15 cellular contexts compared by ENCODE assay signal in genomic region chr6:139577124-139577800, GRCh38.
DNase-seq lines count a peak whose midpoint lies in the region; ATAC-seq and TF ChIP-seq lines count a peak whose summit lies in the region.
"Had no signal": no experiment of that assay in that cellular context is flagged by ENCODE, and none has a peak within 500 bp of the region (broad histone marks: within the 10 kb centered on the region; RNA-seq: fewer than 3 reads in every experiment).

No MANE protein-coding gene starts in this region.

- no peaks in the 10 kb centered on the region; the same call in 1 of the 2 replicates for H3K27me3 Mint-ChIP-seq in HFFc6 (ENCODE audit: insufficient read depth)
- H3K27me3 Mint-ChIP-seq in stimulated activated naive B cell treated with anti-CD40 and anti-IgM and Interleukin-4, amounts not matched to agents 10 μg/mL and 1 μg/mL and 100 μg/mL, for 72 hours, result no peaks in the 10 kb centered on the region

- H3K27ac ChIP-seq in aorta (ENCODE audit: low read depth in 1 of 2, low read length in 2 of 2), result no peak overlapping the region
- H3K27ac ChIP-seq: BLaER1 treated with 17β-estradiol and CSF1 and Interleukin-3, amounts not matched to agents 10 nM and 100 nM had no signal

- DNase-seq in HFFc6 (no peak), astrocyte of the spinal cord (ENCODE audit: low read depth, low spot score) (peak; percentile 33), left kidney (ENCODE audit: low read depth, low spot score) (peak; percentile 28), NCI-H187 treated with DMSO at 0.1 percent for 48 hours (lab: John Stamatoyannopoulos, UW) (no peak), foreskin melanocyte (no peak), aorta (no peak)
- DNase-seq in stimulated activated naive B cell treated with anti-CD40 and anti-IgM and Interleukin-4, amounts not matched to agents 10 μg/mL and 1 μg/mL and 100 μg/mL, for 72 hours, result no peak
- DNase-seq: NCI-H2171 treated with DMSO at 0.1 percent for 48 hours, SW 1271 had no signal

- no peak overlapping the region for H3K4me3 ChIP-seq in astrocyte of the spinal cord (ENCODE audit: low read depth, low read length)
- H3K4me3 ChIP-seq in aorta (ENCODE audit: low read length in 2 of 2), result no peak overlapping the region
- H3K4me3 ChIP-seq: BLaER1 treated with 17β-estradiol and CSF1 and Interleukin-3, amounts not matched to agents 10 nM and 100 nM; coronary artery; GM23338 had no signal

- WGBS in aorta, 2 donors, result 48 to 55% methylated on average over 6 of the region's 6 CpGs

- in situ Hi-C loops in astrocyte of the spinal cord (cut with HindIII; ENCODE audit: low sequenced_read_pairs), result no loop called here

- H3K9me3 Mint-ChIP-seq in HFFc6, result peaks cover 8% of the 10 kb centered on the region
- H3K9me3 Mint-ChIP-seq in stimulated activated naive B cell treated with anti-CD40 and anti-IgM and Interleukin-4, amounts not matched to agents 10 μg/mL and 1 μg/mL and 100 μg/mL, for 72 hours, result peaks cover 0 to 3% of the 10 kb centered on the region in 2 donors
- H3K9me3 Mint-ChIP-seq: GM23338 had no signal

- no peak for TF ChIP-seq CTCF in HFFc6 (IDR thresholded peaks at IDR 0.05)
- TF ChIP-seq CTCF in astrocyte of the spinal cord (IDR thresholded peaks at IDR 0.05; ENCODE audit: low read depth, low read length), result no peak

- H3K36me3 Mint-ChIP-seq in HFFc6 (ENCODE audit: low read depth), result peaks cover 19% of the 10 kb centered on the region
- H3K36me3 Mint-ChIP-seq in stimulated activated naive B cell treated with anti-CD40 and anti-IgM and Interleukin-4, amounts not matched to agents 10 μg/mL and 1 μg/mL and 100 μg/mL, for 72 hours, result no peaks in the 10 kb centered on the region
- H3K36me3 Mint-ChIP-seq: activated naive CD8-positive, alpha-beta T cell; WTC11 had no signal

- H3K36me3 ChIP-seq in aorta (ENCODE audit: control insufficient read depth in 1 of 2, insufficient read depth in 2 of 2, low read length in 1 of 2), result no peaks in the 10 kb centered on the region
- H3K36me3 ChIP-seq: BLaER1 treated with 17β-estradiol and CSF1 and Interleukin-3, amounts not matched to agents 10 nM and 100 nM had no signal

- peak overlapping the region; percentile 95 for H3K27ac Mint-ChIP-seq in HFFc6
- H3K27ac Mint-ChIP-seq in stimulated activated naive B cell treated with anti-CD40 and anti-IgM and Interleukin-4, amounts not matched to agents 10 μg/mL and 1 μg/mL and 100 μg/mL, for 72 hours, result peak overlapping the region; percentile 4
- H3K27ac Mint-ChIP-seq: activated naive CD8-positive, alpha-beta T cell; GM23338; WTC11 had no signal

- no peaks in the 10 kb centered on the region for H3K9me3 ChIP-seq in aorta (ENCODE audit: control insufficient read depth, low read length)

- no peaks in the 10 kb centered on the region for H3K27me3 ChIP-seq in aorta (ENCODE audit: control insufficient read depth in 1 of 2, insufficient read depth in 2 of 2, low read length in 1 of 2)
- H3K27me3 ChIP-seq: BLaER1 treated with 17β-estradiol and CSF1 and Interleukin-3, amounts not matched to agents 10 nM and 100 nM had no signal

- H3K4me1 Mint-ChIP-seq in HFFc6 (ENCODE audit: low read depth), result peaks cover 54% of the 10 kb centered on the region
- peaks cover 15 to 22% of the 10 kb centered on the region in 2 donors for H3K4me1 Mint-ChIP-seq in stimulated activated naive B cell treated with anti-CD40 and anti-IgM and Interleukin-4, amounts not matched to agents 10 μg/mL and 1 μg/mL and 100 μg/mL, for 72 hours

- ATAC-seq in stimulated activated naive B cell treated with anti-CD40 and anti-IgM and Interleukin-4, amounts not matched to agents 10 μg/mL and 1 μg/mL and 100 μg/mL, for 72 hours (replicated peaks), result no peak
- no peak for ATAC-seq in GM18519 (IDR thresholded peaks at IDR 0.05; ENCODE audit: low FRiP score, unreplicated experiment)
- no peak for ATAC-seq in aorta (ENCODE audit: low FRiP score)
- ATAC-seq: GM23338, WTC11 had no signal

- no peaks in the 10 kb centered on the region for H3K4me1 ChIP-seq in aorta (ENCODE audit: control insufficient read depth in 1 of 2, insufficient read depth in 2 of 2, low read length in 2 of 2)
- H3K4me1 ChIP-seq: BLaER1 treated with 17β-estradiol and CSF1 and Interleukin-3, amounts not matched to agents 10 nM and 100 nM had no signal

- peak overlapping the region; percentile 40 for H3K4me3 Mint-ChIP-seq in HFFc6
- no peak overlapping the region for H3K4me3 Mint-ChIP-seq in stimulated activated naive B cell treated with anti-CD40 and anti-IgM and Interleukin-4, amounts not matched to agents 10 μg/mL and 1 μg/mL and 100 μg/mL, for 72 hours
- H3K4me3 Mint-ChIP-seq: activated naive CD8-positive, alpha-beta T cell; GM23338; WTC11 had no signal

- intact Hi-C loops in aorta (cut with DNase I), result no loop called here

Comparison
In these comparisons a context has a peak if more than half of its experiments do, and no peak if none do; other contexts are left out.
1. DNase-seq: peak in astrocyte of the spinal cord (single experiment) and left kidney (single experiment); none in HFFc6 (single experiment), stimulated activated naive B cell treated with anti-CD40 and anti-IgM and Interleukin-4, amounts not matched to agents 10 μg/mL and 1 μg/mL and 100 μg/mL, for 72 hours (single experiment), NCI-H187 treated with DMSO at 0.1 percent for 48 hours (single experiment), foreskin melanocyte (single experiment) and aorta (0 of 2).